Comparison of ENCODE assay signal across 1 cellular context in genomic region chr6:53544500-53545308, GRCh38.
TF ChIP-seq lines count a peak whose summit lies in the region.

Gene GCLC, minus strand, starts transcription at chr6:53545101. Its CDS starts 456 bp downstream, at chr6:53544645.

TF ChIP-seq in HepG2, 621 proteins besides CTCF, POLR2A, EP300 and RAD21 (continued from another document and continues in another):
- TF ChIP-seq DRAP1 (CRISPR knock-in tag; IDR thresholded peaks at IDR 0.05) (peak; percentile 97), AGO2 (optimal IDR thresholded peaks at IDR 0.05; ENCODE audit: low read depth, low read length) (peak; percentile 92), RAD51 (IDR thresholded peaks at IDR 0.05; ENCODE audit: borderline replicate concordance) (no peak), BCLAF1 (IDR thresholded peaks at IDR 0.05) (no peak), CAMTA2 (CRISPR knock-in tag; IDR thresholded peaks at IDR 0.05; ENCODE audit: borderline replicate concordance) (no peak; the same call in 1 of the 2 replicates), ZNF816 (CRISPR knock-in tag; IDR thresholded peaks at IDR 0.05; ENCODE audit: borderline replicate concordance) (no peak; the same call in 1 of the 2 replicates), LRRFIP1 (CRISPR knock-in tag; conservative IDR thresholded peaks at IDR 0.05) (0 out of 2 replicates have a peak, but pooled peaks have one; percentile 10), CC2D1A (CRISPR knock-in tag; IDR thresholded peaks at IDR 0.05) (no peak), TEAD3 (CRISPR knock-in tag; optimal IDR thresholded peaks at IDR 0.05; ENCODE audit: borderline replicate concordance) (peak; percentile 82), ZNF644 (CRISPR knock-in tag; IDR thresholded peaks at IDR 0.05; ENCODE audit: low read depth) (peak; percentile 48; the same call in 1 of the 2 replicates), ZBTB20 (CRISPR knock-in tag; IDR thresholded peaks at IDR 0.05; ENCODE audit: borderline replicate concordance, low read depth) (peak; percentile 84; the same call in 1 of the 2 replicates), KDM1A (CRISPR knock-in tag; IDR thresholded peaks at IDR 0.05) (peak; percentile 75), ELF3 (CRISPR knock-in tag; IDR thresholded peaks at IDR 0.05) (peak; percentile 86), NFYC (CRISPR knock-in tag; IDR thresholded peaks at IDR 0.05) (peak; percentile 65), ZNF7 (CRISPR knock-in tag; IDR thresholded peaks at IDR 0.05) (0 out of 2 replicates have a peak, but pooled peaks have one; percentile 14), DNMT3B (CRISPR knock-in tag; conservative IDR thresholded peaks at IDR 0.05) (peak; percentile 95), PBX2 (CRISPR knock-in tag; IDR thresholded peaks at IDR 0.05) (no peak), ATF1 (CRISPR knock-in tag; IDR thresholded peaks at IDR 0.05) (no peak), ZFP36L2 (CRISPR knock-in tag; IDR thresholded peaks at IDR 0.05) (peak; percentile 16; the same call in 1 of the 2 replicates), KDM4B (CRISPR knock-in tag; IDR thresholded peaks at IDR 0.05) (peak; percentile 88), SRY (CRISPR knock-in tag; IDR thresholded peaks at IDR 0.05) (peak; percentile 84), CENPBD1 (CRISPR knock-in tag; IDR thresholded peaks at IDR 0.05; ENCODE audit: borderline replicate concordance, low read depth) (no peak), AKAP8 (CRISPR knock-in tag; IDR thresholded peaks at IDR 0.05) (peak; percentile 75; the same call in 1 of the 2 replicates), ZNF567 (CRISPR knock-in tag; IDR thresholded peaks at IDR 0.05; ENCODE audit: borderline replicate concordance) (no peak), ZNF138 (CRISPR knock-in tag; IDR thresholded peaks at IDR 0.05; ENCODE audit: low read depth) (peak; percentile 95; the same call in 1 of the 2 replicates), ZNF839 (CRISPR knock-in tag; IDR thresholded peaks at IDR 0.05; ENCODE audit: borderline replicate concordance) (peak; percentile 85; the same call in 1 of the 2 replicates), EED (CRISPR knock-in tag; IDR thresholded peaks at IDR 0.05) (peak; percentile 41; the same call in 1 of the 2 replicates), SIX4 (CRISPR knock-in tag; IDR thresholded peaks at IDR 0.05) (0 out of 2 replicates have a peak, but pooled peaks have one; percentile 14), MED8 (CRISPR knock-in tag; IDR thresholded peaks at IDR 0.05; ENCODE audit: insufficient replicate concordance) (no peak), ZFP90 (CRISPR knock-in tag; IDR thresholded peaks at IDR 0.05; ENCODE audit: borderline replicate concordance) (peak; percentile 30; the same call in 1 of the 2 replicates), MAZ (IDR thresholded peaks at IDR 0.05; ENCODE audit: borderline replicate concordance, low read depth, low read length) (peak; percentile 93), MAZ (CRISPR knock-in tag; IDR thresholded peaks at IDR 0.05; ENCODE audit: low read depth) (peak; percentile 96), ZNF724P (CRISPR knock-in tag; IDR thresholded peaks at IDR 0.05; ENCODE audit: borderline replicate concordance) (peak; percentile 72; the same call in 1 of the 2 replicates), MTF2 (CRISPR knock-in tag; IDR thresholded peaks at IDR 0.05; ENCODE audit: borderline replicate concordance) (peak; percentile 95), MTF1 (CRISPR knock-in tag; IDR thresholded peaks at IDR 0.05) (peak; percentile 34; the same call in 1 of the 2 replicates), ZNF550 (CRISPR knock-in tag; IDR thresholded peaks at IDR 0.05; ENCODE audit: borderline replicate concordance) (no peak), ZNF260 (CRISPR knock-in tag; IDR thresholded peaks at IDR 0.05; ENCODE audit: borderline replicate concordance, low read depth) (no peak), ZFY (CRISPR knock-in tag; IDR thresholded peaks at IDR 0.05) (peak; percentile 77), ZSCAN5A (CRISPR knock-in tag; IDR thresholded peaks at IDR 0.05; ENCODE audit: borderline replicate concordance) (peak; percentile 83; the same call in 1 of the 2 replicates), ZNF124 (CRISPR knock-in tag; IDR thresholded peaks at IDR 0.05) (peak; percentile 5; the same call in 1 of the 2 replicates), NPAS2 (CRISPR knock-in tag; IDR thresholded peaks at IDR 0.05; ENCODE audit: borderline replicate concordance) (no peak), ZNF879 (CRISPR knock-in tag; IDR thresholded peaks at IDR 0.05) (no peak; the same call in 1 of the 2 replicates), ZNF513 (CRISPR knock-in tag; conservative IDR thresholded peaks at IDR 0.05) (0 out of 2 replicates have a peak, but pooled peaks have one; percentile 85), ATF7 (IDR thresholded peaks at IDR 0.05) (no peak), ATF7 (CRISPR knock-in tag; IDR thresholded peaks at IDR 0.05) (peak; percentile 66; the same call in 1 of the 2 replicates), HMGXB3 (CRISPR knock-in tag; IDR thresholded peaks at IDR 0.05; ENCODE audit: borderline replicate concordance) (peak; percentile 82), ZNF441 (CRISPR knock-in tag; IDR thresholded peaks at IDR 0.05; ENCODE audit: borderline replicate concordance) (peak; percentile 80), ARID2 (CRISPR knock-in tag; IDR thresholded peaks at IDR 0.05; ENCODE audit: borderline replicate concordance) (peak; percentile 97), CBX5 (CRISPR knock-in tag; IDR thresholded peaks at IDR 0.05; ENCODE audit: borderline replicate concordance) (peak; percentile 99), NR2F1 (CRISPR knock-in tag; IDR thresholded peaks at IDR 0.05) (peak in 1 of 2 experiments; percentile 37; a peak in 2 of 4 replicates), NCOA5 (CRISPR knock-in tag; IDR thresholded peaks at IDR 0.05) (no peak), ZNF552 (CRISPR knock-in tag; IDR thresholded peaks at IDR 0.05; ENCODE audit: borderline replicate concordance) (no peak), ZBTB25 (CRISPR knock-in tag; IDR thresholded peaks at IDR 0.05) (peak; percentile 93)
